In genomic region chr3:14430706-14431470, GRCh38 we compare ENCODE assay signal across 9 cellular contexts. TPM values are rescaled to one million over a fixed set of nuclear protein-coding genes. Genes with fewer than 3 reads are reported as not detected.
A peak's percentile ranks its signal among the peaks of the same experiment; 100 is the strongest.
DNase-seq lines count a peak whose midpoint lies in the region; ATAC-seq, FAIRE-seq and TF ChIP-seq lines count a peak whose summit lies in the region.
"Had no signal": no experiment of that assay in that cellular context is flagged by ENCODE, and none has a peak within 500 bp of the region (broad histone marks: within the 10 kb centered on the region; RNA-seq: fewer than 3 reads in every experiment).

No MANE protein-coding gene starts in this region.

- 39% methylated on average over 12 of the region's 12 CpGs for WGBS in GM12878 (ENCODE audit: insufficient coverage, insufficient replicate concordance, low lambda C conversion rate, missing lambda C conversion rate)

- SMC1A ChIA-PET in GM12878 (lab: Charles Lee; ENCODE audit: uncharacterized antibody, unreplicated experiment): interaction anchor here (0.5 to 11.7 kb wide), 14 partner anchors 10 to 227 kb away, joined by 3 to 143 read pairs (median 4); partner anchors contain the start of gene SLC6A6

- intact Hi-C loops in GM12878 (cut with micrococcal nuclease; ENCODE audit: unreplicated experiment): loop anchor here (10.0 kb wide), 1 partner anchor 1016 kb away; no protein-coding TSS in a partner anchor

- TF ChIP-seq CTCF in HFFc6 (IDR thresholded peaks at IDR 0.05) (no peak), GM12878 (IDR thresholded peaks at IDR 0.05 in 2 of 3, conservative IDR thresholded peaks at IDR 0.05 in 1 of 3; ENCODE audit: control insufficient read depth in 2 of 3, extremely low read depth in 1 of 3, insufficient read depth in 1 of 3, low read depth in 3 of 3, low read length in 3 of 3) (peak in 1 of 3 experiments; percentile 39; a peak in 2 of 6 replicates)

- H3K4me1 ChIP-seq in ACC112 (ENCODE audit: control insufficient read depth, insufficient read depth, low read length, unreplicated experiment): peaks cover 48% of the 10 kb centered on the region
- peaks cover 79% of the 10 kb centered on the region for H3K4me1 ChIP-seq in GM12878 (ENCODE audit: control insufficient read depth, insufficient read depth, low read length)

- TF ChIP-seq RAD21 in GM12878 (IDR thresholded peaks at IDR 0.05; ENCODE audit: insufficient read depth, low read depth, low read length): no peak

- H4K20me1 ChIP-seq in GM12878 (ENCODE audit: control insufficient read depth, insufficient read depth): no peaks in the 10 kb centered on the region

- H3K79me2 ChIP-seq in ACC112 (ENCODE audit: control insufficient read depth, insufficient read depth, low read length, unreplicated experiment): peaks cover 3% of the 10 kb centered on the region
- peaks cover 41% of the 10 kb centered on the region for H3K79me2 ChIP-seq in GM12878 (ENCODE audit: control insufficient read depth, insufficient read depth, low read length)

- RAD21 ChIA-PET in GM12878 (lab: Charles Lee; ENCODE audit: unreplicated experiment): interaction anchor here (1.0 to 11.7 kb wide), 8 partner anchors 9 to 227 kb away, joined by 3 to 144 read pairs (median 6); partner anchors contain the start of gene SLC6A6

- ATAC-seq in GM12878: no peak
- no peak for ATAC-seq in naive thymus-derived CD8-positive, alpha-beta T cell
- ATAC-seq in HG03354 (IDR thresholded peaks at IDR 0.05; ENCODE audit: poor library complexity, severe bottlenecking, unreplicated experiment): no peak
- ATAC-seq in HG03457 (IDR thresholded peaks at IDR 0.05; ENCODE audit: unreplicated experiment): no peak

- no peaks in the 10 kb centered on the region; the same call in 1 of the 2 replicates for H3K36me3 Mint-ChIP-seq in HFFc6 (ENCODE audit: low read depth)
- no peaks in the 10 kb centered on the region for H3K36me3 Mint-ChIP-seq in naive thymus-derived CD8-positive, alpha-beta T cell

- no peaks in the 10 kb centered on the region for H3K36me3 ChIP-seq in ACC112 (ENCODE audit: insufficient read depth, low read length)
- H3K36me3 ChIP-seq in GM12878 (ENCODE audit: control insufficient read depth in 2 of 2, insufficient read depth in 2 of 2, low read length in 1 of 2): peaks cover 2 to 3% of the 10 kb centered on the region in 2 experiments; a peak in 1 of 4 replicates
- H3K36me3 ChIP-seq in H7 (replicated peaks; ENCODE audit: control insufficient read depth, insufficient read depth, low read length): peaks cover 2% of the 10 kb centered on the region

- no peaks in the 10 kb centered on the region for H3K9me3 Mint-ChIP-seq in HFFc6
- H3K9me3 Mint-ChIP-seq in naive thymus-derived CD8-positive, alpha-beta T cell: no peaks in the 10 kb centered on the region

- H3K27me3 Mint-ChIP-seq in HFFc6 (ENCODE audit: insufficient read depth): peaks cover 8% of the 10 kb centered on the region
- H3K27me3 Mint-ChIP-seq in naive thymus-derived CD8-positive, alpha-beta T cell: no peaks in the 10 kb centered on the region

- peak overlapping the region; percentile 99 for H3K4me2 ChIP-seq in GM12878 (ENCODE audit: control insufficient read depth, insufficient read depth)

- CTCF ChIA-PET in GM12878 (lab: Yijun Ruan, JAX): interaction anchor here (0.9 to 7.6 kb wide), 14 partner anchors 8 to 350 kb away, joined by 3 to 96 read pairs (median 6); partner anchors contain the start of gene SLC6A6

- no TSS peak for BruUV-seq in GM12878 (replicated peaks; lab: Mats Ljungman, UMichigan)

- no peak for FAIRE-seq in GM12878 (lab: Jason Lieb, UNC)

- POLR2A ChIA-PET in GM12878 (lab: Charles Lee): interaction anchor here (0.9 to 5.7 kb wide), 5 partner anchors 8 to 253 kb away, joined by 3 to 53 read pairs (median 3); partner anchors contain the start of genes SLC6A6 and XPC
- POLR2A ChIA-PET in naive thymus-derived CD8-positive, alpha-beta T cell (lab: Charles Lee): interaction anchor here (0.6 to 6.7 kb wide), 6 partner anchors 11 to 374 kb away, joined by 3 to 108 read pairs (median 5); partner anchors contain the start of genes CCDC174, LSM3, SLC6A6 and XPC

- peak overlapping the region; percentile 52 for H3K4me3 Mint-ChIP-seq in HFFc6
- H3K4me3 Mint-ChIP-seq in naive thymus-derived CD8-positive, alpha-beta T cell: peak overlapping the region; percentile 50 to 88 (median 84)

- peaks cover 53% of the 10 kb centered on the region for H3K4me1 Mint-ChIP-seq in HFFc6 (ENCODE audit: low read depth)
- H3K4me1 Mint-ChIP-seq in naive thymus-derived CD8-positive, alpha-beta T cell: peaks cover 50 to 100% (median 91%) of the 10 kb centered on the region in 4 donors

- TF ChIP-seq EP300 in GM12878 (IDR thresholded peaks at IDR 0.05; ENCODE audit: borderline replicate concordance in 1 of 2, control insufficient read depth in 1 of 2, low read depth in 2 of 2, low read length in 2 of 2): no peak

- H3K9me3 ChIP-seq in GM12878 (replicated peaks; ENCODE audit: control insufficient read depth, insufficient read depth, low read length): no peaks in the 10 kb centered on the region

- H3K4me3 ChIP-seq in ACC112 (ENCODE audit: low read depth, low read length) (no peak overlapping the region), GM12878 (peak overlapping the region; percentile 60), H7 (ENCODE audit: insufficient read depth, low read depth, low read length) (no peak overlapping the region)

- H3K27me3 ChIP-seq in ACC112 (ENCODE audit: insufficient read depth, low read length): no peaks in the 10 kb centered on the region
- H3K27me3 ChIP-seq in GM12878 (replicated peaks in 1 of 2; ENCODE audit: control insufficient read depth in 2 of 2, insufficient read depth in 2 of 2, low read length in 1 of 2): no peaks in the 10 kb centered on the region
- H3K27me3 ChIP-seq in H7 (ENCODE audit: control insufficient read depth, insufficient read depth, low read length): no peaks in the 10 kb centered on the region

- in situ Hi-C loops in GM12878 (cut with MboI): no loop called here

- DNase-seq in HFFc6 (no peak), GM12878 (ENCODE audit: low read depth, low spot score) (no peak), COR-L47 (lab: John Stamatoyannopoulos, UW) (no peak), H7 (no peak)
- DNase-seq in naive thymus-derived CD8-positive, alpha-beta T cell: no peak
- DNase-seq: cerebellar nuclear complex had no signal

- H3K9ac ChIP-seq in GM12878 (ENCODE audit: control insufficient read depth, insufficient read depth, low read length): peak overlapping the region; percentile 85

- H2AFZ ChIP-seq in ACC112 (ENCODE audit: low read length, unreplicated experiment): no peak overlapping the region
- H2AFZ ChIP-seq in GM12878 (ENCODE audit: control insufficient read depth, low read depth, low read length): peak overlapping the region; percentile 35

- peak overlapping the region; percentile 67 for H3K27ac ChIP-seq in ACC112 (ENCODE audit: low read depth, low read length)
- peak overlapping the region; percentile 99 for H3K27ac ChIP-seq in GM12878 (ENCODE audit: control insufficient read depth, insufficient read depth)

- H3K27ac Mint-ChIP-seq in HFFc6: peak overlapping the region; percentile 90
- H3K27ac Mint-ChIP-seq in naive thymus-derived CD8-positive, alpha-beta T cell: peak overlapping the region; percentile 97 to 99 (median 99)

- no peak for TF ChIP-seq POLR2A in GM12878 (IDR thresholded peaks at IDR 0.05; ENCODE audit: low read depth, low read length)

TF ChIP-seq in GM12878, 131 proteins besides CTCF, POLR2A, EP300 and RAD21 (continues in another document):
- TF ChIP-seq CBX5 (IDR thresholded peaks at IDR 0.05; ENCODE audit: low read depth): no peak
- no peak for TF ChIP-seq EGR1 (IDR thresholded peaks at IDR 0.05; ENCODE audit: borderline replicate concordance in 1 of 2, low read depth in 2 of 2, low read length in 2 of 2)
- no peak for TF ChIP-seq FOXM1 (IDR thresholded peaks at IDR 0.05; ENCODE audit: low read depth, low read length)
- TF ChIP-seq ELK1 (IDR thresholded peaks at IDR 0.05; ENCODE audit: low read depth, low read length): no peak
- no peak for TF ChIP-seq JUND (IDR thresholded peaks at IDR 0.05; ENCODE audit: low read depth, low read length)
- no peak for TF ChIP-seq SIN3A (IDR thresholded peaks at IDR 0.05; ENCODE audit: low read depth, low read length)

RNA-seq across cellular contexts. Expression of gene SLC6A6, which starts 28.5 kb away (rescaled TPM):
- total RNA-seq in HFFc6 (2021; fragmentation: NEBNext Ultra II Directional; extraction: Animal tissue kit (Norgen Biotek cat#: 25700)): 10 to 100 TPM; 22.5 to 33.0 (median 28.6) TPM
- 112 and 120 TPM in 2 replicates for total RNA-seq in GM12878 (2013; cell fraction: nucleolus; rRNA removed)
- total RNA-seq in GM12878 (2014; rRNA removed) (28.2 and 28.3 TPM in 2 replicates), GM12878 (2014; rRNA removed; fragmentation: Illumina TruSeq; extraction: Trizol) (18.6 and 19.7 TPM in 2 replicates), GM12878 (2021) (44.5 and 47.0 TPM in 2 replicates)
- 7.1 TPM for polyA plus RNA-seq in GM12878 (2011; ENCODE audit: low read depth)
- polyA plus RNA-seq in GM12878 (2011; rRNA removed) (14.1 and 21.8 TPM in 2 replicates), GM12878 (2014; fragmentation: Illumina TruSeq; extraction: Trizol) (25.7 and 28.5 TPM in 2 replicates), GM12878 (2014; fragmentation: Nextera tagmentation; extraction: Ambion mirVana) (1 to 10 TPM; 5.6 to 6.2 TPM), GM12878 (2014; rRNA removed) (26.4 and 26.5 TPM in 2 replicates), GM12878 (2016; fragmentation: Nextera tagmentation; extraction: Ambion mirVana) (10 to 100 TPM; 10.0 to 13.4 TPM)
- polyA plus RNA-seq in GM12878 (2011; cell fraction: cytosol; rRNA removed): 22.1 and 22.3 TPM in 2 replicates
- polyA plus RNA-seq in GM12878 (2011; cell fraction: nucleus; rRNA removed): 59.7 and 73.3 TPM in 2 replicates
- polyA plus RNA-seq in GM12878 (2012): 11.9 and 15.5 TPM in 2 replicates
- polyA minus RNA-seq in GM12878 (2011; rRNA and poly(A)+ RNA removed): 31.8 and 45.9 TPM in 2 replicates
- 9.0 and 9.6 TPM in 2 replicates for polyA minus RNA-seq in GM12878 (2011; cell fraction: cytosol; rRNA and poly(A)+ RNA removed)
- 31.2 and 54.5 TPM in 2 replicates for polyA minus RNA-seq in GM12878 (2011; cell fraction: nucleus; rRNA and poly(A)+ RNA removed)
- 10 to 100 TPM; 43.1 to 43.7 TPM for total RNA-seq in naive thymus-derived CD8-positive, alpha-beta T cell
- 1 to 10 TPM; 2.1 to 5.0 (median 3.0) TPM for polyA plus RNA-seq in naive thymus-derived CD8-positive, alpha-beta T cell
- total RNA-seq in H7 (2014; rRNA removed; shearing (Covaris generic)): 88.8 and 113 TPM in 2 replicates
